In genomic region chr11:79060534-79060933, GRCh38 we compare ENCODE assay signal across 26 cellular contexts.
A peak's percentile ranks its signal among the peaks of the same experiment; 100 is the strongest.
DNase-seq lines count a peak whose midpoint lies in the region; ATAC-seq and TF ChIP-seq lines count a peak whose summit lies in the region.
"Had no signal": no experiment of that assay in that cellular context is flagged by ENCODE, and none has a peak within 500 bp of the region (broad histone marks: within the 10 kb centered on the region; RNA-seq: fewer than 3 reads in every experiment).

No MANE protein-coding gene starts in this region.

- peaks cover 17% of the 10 kb centered on the region for H3F3A ChIP-seq in GM23248 (ENCODE audit: insufficient read depth)

- no peak overlapping the region for H3K9ac ChIP-seq in GM23248
- H3K9ac ChIP-seq in trophoblast cell (ENCODE audit: low read length) = no peak overlapping the region

- H4K8ac ChIP-seq in trophoblast cell (ENCODE audit: low read depth, low read length) = no peak overlapping the region

- no peak overlapping the region for H2AK5ac ChIP-seq in trophoblast cell (ENCODE audit: low read length)

- H4K12ac ChIP-seq in trophoblast cell (ENCODE audit: low read depth, low read length) = no peak overlapping the region

- H3K23ac ChIP-seq in trophoblast cell (ENCODE audit: low read length) = no peak overlapping the region

- H3K27ac ChIP-seq in GM23248 (no peak overlapping the region), trophoblast cell (ENCODE audit: low read depth, low read length) (peak overlapping the region; percentile 37)
- H3K27ac ChIP-seq: cardiac muscle cell, coronary artery had no signal

- H3K36me3 ChIP-seq in GM23248 (ENCODE audit: low read depth) (no peaks in the 10 kb centered on the region), trophoblast cell (ENCODE audit: control insufficient read depth in 1 of 2, insufficient read depth in 2 of 2, low read length in 2 of 2) (peaks cover 6 to 21% of the 10 kb centered on the region in 2 experiments)
- H3K36me3 ChIP-seq: cardiac muscle cell had no signal

- H3K27me3 ChIP-seq in GM23248 (replicated peaks; ENCODE audit: insufficient read depth) = no peaks in the 10 kb centered on the region
- no peaks in the 10 kb centered on the region for H3K27me3 ChIP-seq in trophoblast cell (ENCODE audit: insufficient read depth, low read length)
- H3K27me3 ChIP-seq: cardiac muscle cell had no signal

- DNase-seq in GM23248 (peak; percentile 30), fibroblast of mammary gland (ENCODE audit: low read depth) (peak; percentile 17), trophoblast cell (no peak), NCI-H1436 treated with DMSO at 0.1 percent for 48 hours (lab: John Stamatoyannopoulos, UW) (no peak), activated T-cell treated with anti-CD3 and anti-CD28 coated beads for 4 hours (no peak), KBM-7 (no peak)
- DNase-seq: ACHN; activated CD4-positive, alpha-beta T cell treated with anti-CD3 and anti-CD28 coated beads for 48 hours; activated CD8-positive, alpha-beta memory T cell treated with anti-CD3 and anti-CD28 coated beads for 24 hours; activated effector memory CD4-positive, alpha-beta T cell treated with Interleukin-2 at 50 U/mL for 16 hours; aorta; CD4-positive, alpha-beta memory T cell; effector memory CD4-positive, alpha-beta T cell; foreskin melanocyte; GOT3; kidney glomerular epithelial cell; naive thymus-derived CD8-positive, alpha-beta T cell; NCI-H2029 treated with DMSO at 0.1 percent for 48 hours; NCI-H524 treated with DMSO at 0.1 percent for 48 hours; SHP77; stimulated activated naive B cell treated with anti-CD40 and anti-IgM and Interleukin-4, amounts not matched to agents 10 μg/mL and 1 μg/mL and 100 μg/mL, for 72 hours had no signal

- 58% methylated on average over 3 of the region's 3 CpGs for WGBS in GM23248 (ENCODE audit: low coverage in 1 of 2, low lambda C conversion rate in 2 of 2, missing lambda C conversion rate in 2 of 2), 2 experiments
- no CpG with 5 or more reads among the region's 3 CpGs for WGBS in trophoblast cell (ENCODE audit: extremely low coverage, insufficient coverage, insufficient read length)

- no peaks in the 10 kb centered on the region for H4K20me1 ChIP-seq in GM23248 (ENCODE audit: insufficient read depth)

- peak; percentile 14; the same call in 1 of the 3 replicates for ATAC-seq in SK-N-SH treated with all-trans-retinoic acid at 6 μM for 48 hours
- ATAC-seq: activated naive CD4-positive, alpha-beta T cell treated with anti-CD3 and anti-CD28 coated beads, Interleukin-2, amount 50 U/mL, for 72 hours; naive thymus-derived CD8-positive, alpha-beta T cell; Panc1; stimulated activated naive B cell treated with anti-CD40 and anti-IgM and Interleukin-4, amounts not matched to agents 10 μg/mL and 1 μg/mL and 100 μg/mL, for 72 hours had no signal

- H3K79me2 ChIP-seq in GM23248 (ENCODE audit: insufficient read depth) (no peaks in the 10 kb centered on the region), trophoblast cell (ENCODE audit: control insufficient read depth, insufficient read depth, low read length, poor library complexity) (no peaks in the 10 kb centered on the region)

- H3K9me3 ChIP-seq in GM23248 (ENCODE audit: low read depth) (no peaks in the 10 kb centered on the region), trophoblast cell (ENCODE audit: insufficient read depth, low read depth, low read length) (no peaks in the 10 kb centered on the region)

- no peaks in the 10 kb centered on the region for H3K9me2 ChIP-seq in GM23248 (ENCODE audit: insufficient read depth)

- no peak overlapping the region for H2BK120ac ChIP-seq in trophoblast cell (ENCODE audit: insufficient read depth, low read length, poor library complexity)

- in situ Hi-C loops in GM23248 (cut with MboI) = no loop called here
- in situ Hi-C loops in KBM-7 (cut with MboI; ENCODE audit: low pct_unique_long_range_greater_than_20kb, low sequenced_read_pairs) = no loop called here

- H2BK5ac ChIP-seq in trophoblast cell (ENCODE audit: low read depth, low read length, poor library complexity) = peak overlapping the region; percentile 22

- TF ChIP-seq CTCF in fibroblast of mammary gland (conservative IDR thresholded peaks at IDR 0.05; ENCODE audit: control insufficient read depth, insufficient read depth, low read depth, low read length) = no peak

- peaks cover 12% of the 10 kb centered on the region for H3K4me1 ChIP-seq in GM23248 (ENCODE audit: insufficient read depth)
- peaks cover 15 to 22% of the 10 kb centered on the region in 2 experiments for H3K4me1 ChIP-seq in trophoblast cell (ENCODE audit: control insufficient read depth in 1 of 2, insufficient read depth in 2 of 2, low read length in 2 of 2)

- H3K18ac ChIP-seq in trophoblast cell (ENCODE audit: low read length) = peak overlapping the region; percentile 38

- H2AFZ ChIP-seq in GM23248 (no peak overlapping the region), trophoblast cell (ENCODE audit: insufficient read depth, low read length, poor library complexity) (no peak overlapping the region)

- no peak overlapping the region for H3K4me2 ChIP-seq in GM23248 (ENCODE audit: unreplicated experiment)
- no peak overlapping the region for H3K4me2 ChIP-seq in trophoblast cell (ENCODE audit: low read length)

- peak overlapping the region; percentile 30 for H3K14ac ChIP-seq in trophoblast cell (ENCODE audit: low read length)

- H3K4ac ChIP-seq in trophoblast cell (ENCODE audit: low read depth, low read length) = no peak overlapping the region

- H2BK12ac ChIP-seq in trophoblast cell (ENCODE audit: low read length) = peak overlapping the region; percentile 29

- H3K4me3 ChIP-seq in GM23248 (no peak overlapping the region), fibroblast of mammary gland (ENCODE audit: control insufficient read depth, low read depth, low read length) (no peak overlapping the region), trophoblast cell (ENCODE audit: low read depth, low read length) (no peak overlapping the region)
- H3K4me3 ChIP-seq: cardiac muscle cell, coronary artery had no signal

- no peaks in the 10 kb centered on the region for H3K79me1 ChIP-seq in trophoblast cell (ENCODE audit: low read length)

- peak overlapping the region; percentile 22 for H4K91ac ChIP-seq in trophoblast cell (ENCODE audit: low read depth, low read length)

TF ChIP-seq in SK-N-SH treated with all-trans-retinoic acid at 6 μM for 48 hours, 23 proteins besides CTCF, POLR2A, EP300 and RAD21:
- TF ChIP-seq ARNTL (CRISPR knock-in tag; IDR thresholded peaks at IDR 0.05; ENCODE audit: borderline replicate concordance, low read depth) = no peak
- no peak for TF ChIP-seq ZNF565 (CRISPR knock-in tag; conservative IDR thresholded peaks at IDR 0.05; ENCODE audit: low read depth)
- no peak for TF ChIP-seq TSHZ2 (CRISPR knock-in tag; IDR thresholded peaks at IDR 0.05)
- TF ChIP-seq OSR1 (CRISPR knock-in tag; IDR thresholded peaks at IDR 0.05) = no peak
- no peak for TF ChIP-seq ESRRG (CRISPR knock-in tag; IDR thresholded peaks at IDR 0.05)
- no peak for TF ChIP-seq ZFP3 (CRISPR knock-in tag; IDR thresholded peaks at IDR 0.05)
- TF ChIP-seq ISL1 (CRISPR knock-in tag; IDR thresholded peaks at IDR 0.05) = no peak
- no peak for TF ChIP-seq BACH2 (CRISPR knock-in tag; IDR thresholded peaks at IDR 0.05; ENCODE audit: borderline replicate concordance)
- no peak for TF ChIP-seq CSRNP3 (CRISPR knock-in tag; IDR thresholded peaks at IDR 0.05)

Comparison
In these comparisons a context has a peak if more than half of its experiments do, and no peak if none do; other contexts are left out.
1. DNase-seq: peak in GM23248 (single experiment) and fibroblast of mammary gland (single experiment); none in trophoblast cell (0 of 2), NCI-H1436 treated with DMSO at 0.1 percent for 48 hours (single experiment), activated T-cell treated with anti-CD3 and anti-CD28 coated beads for 4 hours (single experiment) and KBM-7 (single experiment).